8 cellular contexts compared by ENCODE assay signal in the genomic region with DNA sequence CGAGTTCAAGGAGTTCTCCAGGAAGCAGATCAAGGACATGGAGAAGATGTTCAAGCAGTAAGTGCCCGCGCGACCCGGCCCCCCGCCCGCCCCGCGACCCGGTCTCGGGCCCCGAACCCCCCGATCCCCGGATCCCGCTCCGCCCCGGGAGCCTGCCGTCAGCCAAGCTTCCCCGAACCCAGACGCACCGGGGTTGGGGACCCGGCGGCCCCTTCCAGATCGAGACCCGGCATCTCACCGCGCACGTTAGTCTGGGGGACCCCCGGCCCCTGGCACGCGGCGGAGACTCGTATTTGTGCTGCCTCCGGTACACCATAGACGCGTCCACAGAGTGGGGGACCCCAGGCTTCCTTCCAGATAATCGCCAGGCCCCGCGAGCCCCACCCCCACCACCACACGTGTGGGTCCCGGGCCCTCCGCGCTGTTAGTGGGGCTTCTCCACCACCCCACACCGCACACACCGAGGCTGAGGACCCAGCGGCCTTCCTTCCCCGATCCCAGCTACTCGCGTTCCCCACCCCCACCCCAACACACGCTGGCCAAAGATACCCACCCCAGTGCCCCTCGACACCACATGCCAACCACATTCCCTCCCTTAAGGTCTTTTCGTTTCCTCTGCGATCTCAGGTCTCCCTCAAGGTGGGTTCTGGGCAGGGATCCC.
DNase-seq lines count a peak whose midpoint lies in the region; ATAC-seq and TF ChIP-seq lines count a peak whose summit lies in the region.

No MANE protein-coding gene starts in this region.

- peaks cover 38% of the 10 kb centered on the region for H3K4me1 ChIP-seq in effector memory CD4-positive, alpha-beta T cell (ENCODE audit: control insufficient read depth, insufficient read depth, low read length, poor library complexity, severe bottlenecking)
- peaks cover 13% of the 10 kb centered on the region for H3K4me1 ChIP-seq in neuron (ENCODE audit: insufficient read depth, low read length)

- peaks cover 7% of the 10 kb centered on the region for H3K36me3 ChIP-seq in effector memory CD4-positive, alpha-beta T cell (ENCODE audit: control insufficient read depth, insufficient read depth, low read length)
- no peaks in the 10 kb centered on the region for H3K36me3 ChIP-seq in neuron (ENCODE audit: insufficient read depth, low read length)

- H3K27me3 ChIP-seq in effector memory CD4-positive, alpha-beta T cell (replicated peaks; ENCODE audit: control insufficient read depth, insufficient read depth, low read length, poor library complexity, severe bottlenecking): no peaks in the 10 kb centered on the region
- H3K27me3 ChIP-seq in neuron (ENCODE audit: insufficient read depth, low read length): peaks cover 15% of the 10 kb centered on the region

- peak overlapping the region; percentile 83 for H3K4me3 ChIP-seq in GM12875 (ENCODE audit: low read depth, low read length)
- H3K4me3 ChIP-seq in effector memory CD4-positive, alpha-beta T cell (ENCODE audit: insufficient read depth, low read depth, low read length, poor library complexity, severe bottlenecking): peak overlapping the region; percentile 91
- H3K4me3 ChIP-seq in neuron (ENCODE audit: low read length): peak overlapping the region; percentile 70

- ATAC-seq in HG02840 (IDR thresholded peaks at IDR 0.05; ENCODE audit: low FRiP score, unreplicated experiment): no peak

- H2AFZ ChIP-seq in neuron (ENCODE audit: low read depth, low read length): peak overlapping the region; percentile 64

- H3K27ac ChIP-seq in effector memory CD4-positive, alpha-beta T cell (ENCODE audit: insufficient read depth, low read length, poor library complexity, severe bottlenecking): peak overlapping the region; percentile 89

- DNase-seq in NCI-H226 (peak; percentile 1), cerebellar cortex (ENCODE audit: low spot score) (no peak), iPS-NIHi7 (ENCODE audit: extremely low spot score) (no peak)
- DNase-seq in effector memory CD4-positive, alpha-beta T cell: no peak
- DNase-seq in stimulated activated naive CD4-positive, alpha-beta T cell treated with Interleukin-2 at 50 U/mL for 16 hours (lab: John Stamatoyannopoulos, UW): no peak

- no peak for TF ChIP-seq CTCF in GM12875 (IDR thresholded peaks at IDR 0.05; ENCODE audit: borderline replicate concordance, insufficient read depth, low read depth, low read length)

- no peaks in the 10 kb centered on the region for H3K9me3 ChIP-seq in effector memory CD4-positive, alpha-beta T cell (ENCODE audit: control insufficient read depth, low read length)
- H3K9me3 ChIP-seq in neuron (ENCODE audit: low read length): no peaks in the 10 kb centered on the region
